Comparison of ENCODE assay signal across 22 cellular contexts in the genomic region with DNA sequence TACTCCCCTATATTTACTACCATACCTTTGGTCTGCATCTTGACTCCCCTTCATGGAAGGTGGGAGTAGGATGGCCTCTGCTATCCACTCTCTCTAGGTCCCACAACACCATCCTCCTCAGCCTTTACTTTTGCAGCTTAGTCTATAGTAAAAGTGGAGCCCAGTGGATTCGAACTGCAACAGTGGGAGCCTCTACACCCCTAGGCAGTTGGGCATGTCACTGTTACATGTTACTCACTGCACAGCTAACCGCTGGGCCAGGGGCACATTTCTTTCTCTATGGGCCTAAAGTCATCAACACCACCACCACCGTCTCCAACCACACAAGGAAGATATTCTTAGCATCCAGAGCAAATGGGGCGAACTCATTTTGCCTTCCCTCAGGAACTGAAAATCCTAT.
DNase-seq lines count a peak whose midpoint lies in the region; ATAC-seq and TF ChIP-seq lines count a peak whose summit lies in the region.
"Had no signal": no experiment of that assay in that cellular context is flagged by ENCODE, and none has a peak within 500 bp of the region (broad histone marks: within the 10 kb centered on the region; RNA-seq: fewer than 3 reads in every experiment).

No MANE protein-coding gene starts in this region.

- H2BK12ac ChIP-seq in trophoblast cell (ENCODE audit: low read length) = peak overlapping the region; percentile 13

- ATAC-seq in activated CD8-positive, alpha-beta T cell treated with anti-CD3 and anti-CD28 coated beads, Interleukin-2, amount 10 ng/mL, durations not matched to agents 7 days and 5 days = no peak
- ATAC-seq in activated CD8-positive, alpha-beta T cell treated with anti-CD3 and anti-CD28 coated beads for 36 hours = no peak
- ATAC-seq in T-cell (replicated peaks in 1 of 4) = no peak
- ATAC-seq in left lung = no peak
- ATAC-seq: A549; activated CD4-positive, alpha-beta T cell treated with anti-CD3 and anti-CD28 coated beads for 36 hours; right lobe of liver; SK-N-SH treated with all-trans-retinoic acid at 6 μM for 48 hours had no signal

- no peak overlapping the region for H3K4me3 ChIP-seq in coronary artery
- H3K4me3 ChIP-seq in trophoblast cell (ENCODE audit: low read depth, low read length) = no peak overlapping the region
- H3K4me3 ChIP-seq in left lung = no peak overlapping the region
- H3K4me3 ChIP-seq in thyroid gland (replicated peaks in 1 of 3) = no peak overlapping the region
- H3K4me3 ChIP-seq in MM.1S (ENCODE audit: low read length) = no peak overlapping the region
- H3K4me3 ChIP-seq: A549, ascending aorta, BLaER1, right lobe of liver, upper lobe of left lung had no signal

- no CpG with 5 or more reads among the region's 4 CpGs for WGBS in trophoblast cell (ENCODE audit: extremely low coverage, insufficient coverage, insufficient read length)
- 96 to 99% methylated on average over 4 of the region's 4 CpGs for WGBS in thyroid gland, 2 donors

- no peak for TF ChIP-seq POLR2A in thyroid gland (IDR thresholded peaks at IDR 0.05)

- H2BK5ac ChIP-seq in trophoblast cell (ENCODE audit: low read depth, low read length, poor library complexity) = no peak overlapping the region

- H3K79me1 ChIP-seq in trophoblast cell (ENCODE audit: low read length) = peaks cover 22% of the 10 kb centered on the region

- no peaks in the 10 kb centered on the region for H3K9me2 ChIP-seq in MM.1S (replicated peaks; ENCODE audit: insufficient read depth, low read length)

- H3K4me1 Mint-ChIP-seq in activated CD8-positive, alpha-beta T cell treated with anti-CD3 and anti-CD28 coated beads, Interleukin-2, amount 10 ng/mL, durations not matched to agents 7 days and 5 days (ENCODE audit: low read depth) = peaks cover 73% of the 10 kb centered on the region
- H3K4me1 Mint-ChIP-seq in activated CD8-positive, alpha-beta T cell treated with anti-CD3 and anti-CD28 coated beads for 36 hours (ENCODE audit: low read depth) = peaks cover 62% of the 10 kb centered on the region
- H3K4me1 Mint-ChIP-seq in T-cell = peaks cover 67 to 72% (median 70%) of the 10 kb centered on the region in 3 donors

- peaks cover 0 to 2% of the 10 kb centered on the region in 2 experiments for H3K36me3 ChIP-seq in trophoblast cell (ENCODE audit: control insufficient read depth in 1 of 2, insufficient read depth in 2 of 2, low read length in 2 of 2)
- H3K36me3 ChIP-seq in left lung = no peaks in the 10 kb centered on the region
- no peaks in the 10 kb centered on the region for H3K36me3 ChIP-seq in thyroid gland
- H3K36me3 ChIP-seq in MM.1S (replicated peaks; ENCODE audit: insufficient read depth, low read length) = no peaks in the 10 kb centered on the region
- H3K36me3 ChIP-seq: ascending aorta, BLaER1, right lobe of liver, upper lobe of left lung had no signal

- no peaks in the 10 kb centered on the region for H4K20me1 ChIP-seq in MM.1S (ENCODE audit: insufficient read depth, low read length)

- peak overlapping the region; percentile 21 for H2BK120ac ChIP-seq in trophoblast cell (ENCODE audit: insufficient read depth, low read length, poor library complexity)

- peak overlapping the region; percentile 2 for H3K4me3 Mint-ChIP-seq in activated CD8-positive, alpha-beta T cell treated with anti-CD3 and anti-CD28 coated beads, Interleukin-2, amount 10 ng/mL, durations not matched to agents 7 days and 5 days
- H3K4me3 Mint-ChIP-seq in activated CD8-positive, alpha-beta T cell treated with anti-CD3 and anti-CD28 coated beads for 36 hours = no peak overlapping the region
- H3K4me3 Mint-ChIP-seq in T-cell = peak overlapping the region; percentile 7 to 63 (median 19)
- H3K4me3 Mint-ChIP-seq: activated CD4-positive, alpha-beta T cell treated with anti-CD3 and anti-CD28 coated beads for 36 hours had no signal

- no peak overlapping the region for H4K12ac ChIP-seq in trophoblast cell (ENCODE audit: low read depth, low read length)

- DNase-seq in activated CD8-positive, alpha-beta T cell treated with anti-CD3 and anti-CD28 coated beads, Interleukin-2, amount 10 ng/mL, durations not matched to agents 7 days and 5 days = peak; percentile 18
- DNase-seq in activated CD8-positive, alpha-beta T cell treated with anti-CD3 and anti-CD28 coated beads for 36 hours = no peak
- DNase-seq in T-cell = no peak
- peak; percentile 26 for DNase-seq in coronary artery (ENCODE audit: low spot score)
- DNase-seq in trophoblast cell = no peak
- DNase-seq in left lung = no peak
- no peak for DNase-seq in thyroid gland
- no peak for DNase-seq in MM.1S
- DNase-seq: activated CD4-positive, alpha-beta T cell treated with anti-CD3 and anti-CD28 coated beads for 36 hours; cerebellar nuclear complex; effector CD8-positive, alpha-beta T cell; KG1; NCI-H2081; NK-92 treated with Interleukin-12 subunit alpha and Interleukin-12 subunit beta, amount 100 ng/mL, for 24 hours; occipital lobe; right lobe of liver; stimulated activated naive CD4-positive, alpha-beta T cell treated with Interleukin-2 at 50 U/mL for 16 hours; upper lobe of left lung had no signal

- H3F3A ChIP-seq in MM.1S (ENCODE audit: insufficient read depth, low read length) = no peaks in the 10 kb centered on the region; the same call in 1 of the 2 replicates

- peaks cover 3% of the 10 kb centered on the region for H3K9me3 Mint-ChIP-seq in activated CD8-positive, alpha-beta T cell treated with anti-CD3 and anti-CD28 coated beads, Interleukin-2, amount 10 ng/mL, durations not matched to agents 7 days and 5 days (ENCODE audit: insufficient read depth)
- H3K9me3 Mint-ChIP-seq in activated CD8-positive, alpha-beta T cell treated with anti-CD3 and anti-CD28 coated beads for 36 hours = peaks cover 12% of the 10 kb centered on the region
- peaks cover 0 to 5% (median 0%) of the 10 kb centered on the region in 3 donors for H3K9me3 Mint-ChIP-seq in T-cell

- peaks cover 7% of the 10 kb centered on the region for H3K79me2 ChIP-seq in trophoblast cell (ENCODE audit: control insufficient read depth, insufficient read depth, low read length, poor library complexity)
- no peaks in the 10 kb centered on the region for H3K79me2 ChIP-seq in MM.1S (ENCODE audit: low read length)

- no peak overlapping the region for H3K4me2 ChIP-seq in trophoblast cell (ENCODE audit: low read length)
- H3K4me2 ChIP-seq in MM.1S (ENCODE audit: low read depth, low read length) = no peak overlapping the region
- H3K4me2 ChIP-seq: A549, BLaER1 had no signal

- H3K27ac Mint-ChIP-seq in activated CD8-positive, alpha-beta T cell treated with anti-CD3 and anti-CD28 coated beads, Interleukin-2, amount 10 ng/mL, durations not matched to agents 7 days and 5 days = peak overlapping the region; percentile 60
- no peak overlapping the region for H3K27ac Mint-ChIP-seq in activated CD8-positive, alpha-beta T cell treated with anti-CD3 and anti-CD28 coated beads for 36 hours
- H3K27ac Mint-ChIP-seq in T-cell = peak overlapping the region; percentile 77 to 83
- H3K27ac Mint-ChIP-seq: activated CD4-positive, alpha-beta T cell treated with anti-CD3 and anti-CD28 coated beads for 36 hours had no signal

- H3K9ac ChIP-seq in trophoblast cell (ENCODE audit: low read length) (no peak overlapping the region), MM.1S (ENCODE audit: low read length) (no peak overlapping the region)
- H3K9ac ChIP-seq: BLaER1 had no signal

- H3K9me3 ChIP-seq in trophoblast cell (ENCODE audit: insufficient read depth, low read depth, low read length) = peaks cover 6% of the 10 kb centered on the region
- no peaks in the 10 kb centered on the region for H3K9me3 ChIP-seq in left lung
- H3K9me3 ChIP-seq in thyroid gland = no peaks in the 10 kb centered on the region
- no peaks in the 10 kb centered on the region for H3K9me3 ChIP-seq in MM.1S (replicated peaks; ENCODE audit: insufficient read depth, low read length)
- H3K9me3 ChIP-seq: ascending aorta, right lobe of liver, upper lobe of left lung had no signal

- no peak overlapping the region for H2AK5ac ChIP-seq in trophoblast cell (ENCODE audit: low read length)

- no peaks in the 10 kb centered on the region for H3K27me3 ChIP-seq in trophoblast cell (ENCODE audit: insufficient read depth, low read length)
- H3K27me3 ChIP-seq in left lung = peaks cover 0 to 27% of the 10 kb centered on the region in 2 donors
- no peaks in the 10 kb centered on the region for H3K27me3 ChIP-seq in thyroid gland
- peaks cover 6% of the 10 kb centered on the region; the same call in 1 of the 2 replicates for H3K27me3 ChIP-seq in MM.1S (replicated peaks; ENCODE audit: insufficient read depth, low read length)
- H3K27me3 ChIP-seq: ascending aorta, right lobe of liver, upper lobe of left lung had no signal

- peak overlapping the region; percentile 45 for H4K91ac ChIP-seq in trophoblast cell (ENCODE audit: low read depth, low read length)

- no peak overlapping the region for H3K4ac ChIP-seq in trophoblast cell (ENCODE audit: low read depth, low read length)

- H3K27me3 Mint-ChIP-seq in activated CD8-positive, alpha-beta T cell treated with anti-CD3 and anti-CD28 coated beads, Interleukin-2, amount 10 ng/mL, durations not matched to agents 7 days and 5 days (ENCODE audit: low read depth) = no peaks in the 10 kb centered on the region
- H3K27me3 Mint-ChIP-seq in activated CD8-positive, alpha-beta T cell treated with anti-CD3 and anti-CD28 coated beads for 36 hours = no peaks in the 10 kb centered on the region
- no peaks in the 10 kb centered on the region for H3K27me3 Mint-ChIP-seq in T-cell
- H3K27me3 Mint-ChIP-seq: activated CD4-positive, alpha-beta T cell treated with anti-CD3 and anti-CD28 coated beads for 36 hours had no signal

- no peak overlapping the region for H3K27ac ChIP-seq in coronary artery
- H3K27ac ChIP-seq in trophoblast cell (ENCODE audit: low read depth, low read length) = no peak overlapping the region
- H3K27ac ChIP-seq in left lung = no peak overlapping the region
- no peak overlapping the region for H3K27ac ChIP-seq in thyroid gland
- no peak overlapping the region for H3K27ac ChIP-seq in MM.1S (ENCODE audit: low read length)
- H3K27ac ChIP-seq: A549, BLaER1, right lobe of liver, upper lobe of left lung had no signal

- CTCF ChIA-PET in activated CD8-positive, alpha-beta T cell treated with anti-CD3 and anti-CD28 coated beads, Interleukin-2, amount 10 ng/mL, durations not matched to agents 7 days and 5 days (lab: Charles Lee) = interaction anchor here (1.2 to 2.8 kb wide), 5 partner anchors 8 to 99 kb away, joined by 3 to 15 read pairs (median 7); no protein-coding TSS in a partner anchor
- CTCF ChIA-PET in activated CD8-positive, alpha-beta T cell treated with anti-CD3 and anti-CD28 coated beads for 36 hours (lab: Charles Lee) = interaction anchor here (1.0 to 2.3 kb wide), 8 partner anchors 9 to 189 kb away, joined by 3 to 9 read pairs (median 4); no protein-coding TSS in a partner anchor
- CTCF ChIA-PET in T-cell (lab: Charles Lee) = interaction anchor here in 1 of 2 donors (1.1 kb wide), 1 partner anchor 24 kb away, joined by 3 read pairs; no protein-coding TSS in a partner anchor

- intact Hi-C loops in activated CD8-positive, alpha-beta T cell treated with anti-CD3 and anti-CD28 coated beads for 36 hours (cut with micrococcal nuclease) = loop anchor here (5.0 to 10.0 kb wide), 2 partner anchors 48 to 55 kb away; no protein-coding TSS in a partner anchor
- intact Hi-C loops in left lung (cut with DNase I) (no loop called here), thyroid gland (cut with DNase I) (no loop called here)

- no peak overlapping the region for H3K23ac ChIP-seq in trophoblast cell (ENCODE audit: low read length)

- no peak overlapping the region for H3K18ac ChIP-seq in trophoblast cell (ENCODE audit: low read length)

- H3K36me3 Mint-ChIP-seq in activated CD8-positive, alpha-beta T cell treated with anti-CD3 and anti-CD28 coated beads, Interleukin-2, amount 10 ng/mL, durations not matched to agents 7 days and 5 days (ENCODE audit: low read depth) = peaks cover 29% of the 10 kb centered on the region
- peaks cover 9% of the 10 kb centered on the region for H3K36me3 Mint-ChIP-seq in activated CD8-positive, alpha-beta T cell treated with anti-CD3 and anti-CD28 coated beads for 36 hours (ENCODE audit: low read depth)
- H3K36me3 Mint-ChIP-seq in T-cell = peaks cover 2% of the 10 kb centered on the region

- H2AFZ ChIP-seq in trophoblast cell (ENCODE audit: insufficient read depth, low read length, poor library complexity) (no peak overlapping the region), MM.1S (ENCODE audit: low read length) (no peak overlapping the region)

- no peak for TF ChIP-seq CTCF in activated CD8-positive, alpha-beta T cell treated with anti-CD3 and anti-CD28 coated beads for 36 hours (IDR thresholded peaks at IDR 0.05)
- TF ChIP-seq CTCF in coronary artery (IDR thresholded peaks at IDR 0.05) (no peak), left lung (IDR thresholded peaks at IDR 0.05) (no peak), thyroid gland (IDR thresholded peaks at IDR 0.05) (no peak), MM.1S (IDR thresholded peaks at IDR 0.05; ENCODE audit: low read length) (no peak)

- no peak overlapping the region for H3K14ac ChIP-seq in trophoblast cell (ENCODE audit: low read length)

- H3K4me1 ChIP-seq in trophoblast cell (ENCODE audit: control insufficient read depth in 1 of 2, insufficient read depth in 2 of 2, low read length in 2 of 2) (peaks cover 8 to 10% of the 10 kb centered on the region in 2 experiments), left lung (peaks cover 7 to 31% of the 10 kb centered on the region in 2 donors), thyroid gland (peaks cover 18 to 22% of the 10 kb centered on the region in 2 donors), MM.1S (ENCODE audit: low read length) (no peaks in the 10 kb centered on the region)

- no peak overlapping the region for H4K8ac ChIP-seq in trophoblast cell (ENCODE audit: low read depth, low read length)

- POLR2A ChIA-PET in activated CD8-positive, alpha-beta T cell treated with anti-CD3 and anti-CD28 coated beads, Interleukin-2, amount 10 ng/mL, durations not matched to agents 7 days and 5 days (lab: Charles Lee) = interaction anchor here (1.0 to 2.1 kb wide), 2 partner anchors 45 to 174 kb away, joined by 3 to 10 read pairs; no protein-coding TSS in a partner anchor
- POLR2A ChIA-PET in activated CD8-positive, alpha-beta T cell treated with anti-CD3 and anti-CD28 coated beads for 36 hours (lab: Charles Lee) = interaction anchor here (0.9 to 1.9 kb wide), 4 partner anchors 8 to 46 kb away, joined by 3 to 8 read pairs (median 4); no protein-coding TSS in a partner anchor
- POLR2A ChIA-PET in T-cell (lab: Charles Lee) = interaction anchor here in 1 of 2 donors (0.5 to 0.6 kb wide), 2 partner anchors 24 to 179 kb away, joined by 3 to 5 read pairs; no protein-coding TSS in a partner anchor

Comparison
In these comparisons a context has a peak if more than half of its experiments do, and no peak if none do; other contexts are left out.
1. DNase-seq: peak in activated CD8-positive, alpha-beta T cell treated with anti-CD3 and anti-CD28 coated beads, Interleukin-2, amount 10 ng/mL, durations not matched to agents 7 days and 5 days (single experiment) and coronary artery (single experiment); none in activated CD8-positive, alpha-beta T cell treated with anti-CD3 and anti-CD28 coated beads for 36 hours (single experiment), T-cell (0 of 34), trophoblast cell (0 of 2), left lung (0 of 2), thyroid gland (0 of 2) and MM.1S (single experiment).